In genomic region chr1:159891275-159892157, GRCh38 we compare ENCODE assay signal across 8 cellular contexts. TPM values are rescaled to one million over a fixed set of nuclear protein-coding genes. Genes with fewer than 3 reads are reported as not detected.
DNase-seq lines count a peak whose midpoint lies in the region; ATAC-seq and TF ChIP-seq lines count a peak whose summit lies in the region.

No MANE protein-coding gene starts in this region.

- no peak overlapping the region for H3K4me3 Mint-ChIP-seq in CD4-positive, alpha-beta T cell
- H3K4me3 Mint-ChIP-seq in activated CD8-positive, alpha-beta memory T cell treated with anti-CD3 and anti-CD28 coated beads, Interleukin-2, amount 10 ng/mL, durations not matched to agents 7 days and 5 days = no peak overlapping the region
- H3K4me3 Mint-ChIP-seq in endothelial cell (ENCODE audit: unreplicated experiment) = no peak overlapping the region

- no peak overlapping the region for H3K27ac Mint-ChIP-seq in CD4-positive, alpha-beta T cell
- H3K27ac Mint-ChIP-seq in activated CD8-positive, alpha-beta memory T cell treated with anti-CD3 and anti-CD28 coated beads, Interleukin-2, amount 10 ng/mL, durations not matched to agents 7 days and 5 days = no peak overlapping the region
- H3K27ac Mint-ChIP-seq in endothelial cell (ENCODE audit: unreplicated experiment) = peak overlapping the region; percentile 22

- no peaks in the 10 kb centered on the region for H3K36me3 Mint-ChIP-seq in CD4-positive, alpha-beta T cell (ENCODE audit: low read depth)
- no peaks in the 10 kb centered on the region for H3K36me3 Mint-ChIP-seq in activated CD8-positive, alpha-beta memory T cell treated with anti-CD3 and anti-CD28 coated beads, Interleukin-2, amount 10 ng/mL, durations not matched to agents 7 days and 5 days
- H3K36me3 Mint-ChIP-seq in endothelial cell (ENCODE audit: low read depth, unreplicated experiment) = no peaks in the 10 kb centered on the region

- no peaks in the 10 kb centered on the region for H3K27me3 Mint-ChIP-seq in CD4-positive, alpha-beta T cell
- H3K27me3 Mint-ChIP-seq in activated CD8-positive, alpha-beta memory T cell treated with anti-CD3 and anti-CD28 coated beads, Interleukin-2, amount 10 ng/mL, durations not matched to agents 7 days and 5 days = peaks cover 4% of the 10 kb centered on the region
- H3K27me3 Mint-ChIP-seq in endothelial cell (ENCODE audit: unreplicated experiment) = peaks cover 6% of the 10 kb centered on the region

- no peaks in the 10 kb centered on the region for H3K27me3 ChIP-seq in CD4-positive, alpha-beta T cell (ENCODE audit: control insufficient read depth, insufficient read depth, low read length)

- peak; percentile 99 for TF ChIP-seq CTCF in CD4-positive, alpha-beta T cell (IDR thresholded peaks at IDR 0.05)
- TF ChIP-seq CTCF in endothelial cell (IDR thresholded peaks at IDR 0.05; ENCODE audit: unreplicated experiment) = peak; percentile 67

- H3K4me1 Mint-ChIP-seq in CD4-positive, alpha-beta T cell (ENCODE audit: low read depth) = no peaks in the 10 kb centered on the region
- peaks cover 18% of the 10 kb centered on the region for H3K4me1 Mint-ChIP-seq in activated CD8-positive, alpha-beta memory T cell treated with anti-CD3 and anti-CD28 coated beads, Interleukin-2, amount 10 ng/mL, durations not matched to agents 7 days and 5 days
- H3K4me1 Mint-ChIP-seq in endothelial cell (ENCODE audit: unreplicated experiment) = peaks cover 30% of the 10 kb centered on the region

- intact Hi-C loops in CD4-positive, alpha-beta T cell (cut with DNase I, micrococcal nuclease) = loop anchor here (1.0 to 5.0 kb wide), 10 partner anchors 31 to 759 kb away; partner anchors contain the start of genes DUSP23 (in 2 of the 2) and TAGLN2 (in 1 of the 2)

- CTCF ChIA-PET in CD4-positive, alpha-beta T cell (lab: Charles Lee) = interaction anchor here (0.7 to 5.3 kb wide), 10 partner anchors 12 to 116 kb away, joined by 3 to 42 read pairs (median 6); partner anchors contain the start of genes DUSP23, IGSF9 and TAGLN2
- CTCF ChIA-PET in activated CD8-positive, alpha-beta memory T cell treated with anti-CD3 and anti-CD28 coated beads, Interleukin-2, amount 10 ng/mL, durations not matched to agents 7 days and 5 days (lab: Charles Lee) = interaction anchor here (0.6 to 13.6 kb wide), 35 partner anchors 9 to 678 kb away, joined by 3 to 430 read pairs (median 5); partner anchors contain the start of genes DUSP23, FCRL6, IGSF9 and SLAMF8

- H3K27ac ChIP-seq in CD4-positive, alpha-beta T cell (ENCODE audit: low read depth, low read length) = no peak overlapping the region

- POLR2A ChIA-PET in CD4-positive, alpha-beta T cell (lab: Charles Lee) = interaction anchor here (0.5 to 3.1 kb wide), 3 partner anchors 92 to 105 kb away, joined by 3 to 7 read pairs (median 6); no protein-coding TSS in a partner anchor

- peak; percentile 95 for ATAC-seq in CD4-positive, alpha-beta T cell (ENCODE audit: poor library complexity)
- peak; percentile 66 for ATAC-seq in GM19452 (IDR thresholded peaks at IDR 0.05; ENCODE audit: unreplicated experiment)
- peak; percentile 96 for ATAC-seq in activated CD8-positive, alpha-beta memory T cell treated with anti-CD3 and anti-CD28 coated beads, Interleukin-2, amount 10 ng/mL, durations not matched to agents 7 days and 5 days

- DNase-seq in CD4-positive, alpha-beta T cell = peak; percentile 54 to 77 (median 66)
- DNase-seq in HT1080 (ENCODE audit: low read depth) (peak; percentile 96), NOMO-1 treated with dmso at 0.1 percent for 144 hours (lab: John Stamatoyannopoulos, UW; ENCODE audit: unreplicated experiment) (peak; percentile 59), endothelial cell (ENCODE audit: low spot score) (peak; percentile 75), myocyte (ENCODE audit: low read depth) (peak; percentile 89)
- peak; percentile 86 for DNase-seq in activated CD8-positive, alpha-beta memory T cell treated with anti-CD3 and anti-CD28 coated beads, Interleukin-2, amount 10 ng/mL, durations not matched to agents 7 days and 5 days
- peak; percentile 47 to 53 for DNase-seq in stimulated activated CD8-positive, alpha-beta memory T cell treated with anti-CD3 and anti-CD28 coated beads, Interleukin-7, amount 100 ng/mL, for 1 hour (ENCODE audit: low read depth in 2 of 2)

- no peaks in the 10 kb centered on the region for H3K9me3 ChIP-seq in CD4-positive, alpha-beta T cell (ENCODE audit: control insufficient read depth, low read length)

- H3K9me3 Mint-ChIP-seq in CD4-positive, alpha-beta T cell = no peaks in the 10 kb centered on the region
- H3K9me3 Mint-ChIP-seq in activated CD8-positive, alpha-beta memory T cell treated with anti-CD3 and anti-CD28 coated beads, Interleukin-2, amount 10 ng/mL, durations not matched to agents 7 days and 5 days (ENCODE audit: low read depth) = no peaks in the 10 kb centered on the region
- no peaks in the 10 kb centered on the region for H3K9me3 Mint-ChIP-seq in endothelial cell (ENCODE audit: unreplicated experiment)

RNA-seq across cellular contexts. Expression of gene CFAP45, which starts 8.4 kb away (rescaled TPM):
- total RNA-seq in CD4-positive, alpha-beta T cell = 1 to 10 TPM; 8.4 to 9.0 TPM
- total RNA-seq in HT1080 (2014; rRNA removed; shearing (Covaris generic)) = 3.9 and 4.2 TPM in 2 replicates
- polyA plus RNA-seq in HT1080 (2015; cell fraction: cytosol; rRNA removed) = 1.4 and 1.6 TPM in 2 replicates
- 2.0 and 4.4 TPM in 2 replicates for polyA plus RNA-seq in HT1080 (2015; cell fraction: nucleus; rRNA removed)
- 1 to 10 TPM; 1.3 to 1.6 TPM for total RNA-seq in activated CD8-positive, alpha-beta memory T cell treated with anti-CD3 and anti-CD28 coated beads, Interleukin-2, amount 10 ng/mL, durations not matched to agents 7 days and 5 days
- total RNA-seq in endothelial cell (ENCODE audit: unreplicated experiment) (1.0 TPM), myocyte (not detected in 2 replicates)
- 0.47 TPM for polyA plus RNA-seq in myocyte (2012)

RNA-seq across cellular contexts. Expression of gene VSIG8, which starts 29.1 kb away (rescaled TPM):
- not detected for total RNA-seq in CD4-positive, alpha-beta T cell
- total RNA-seq in HT1080 (2014; rRNA removed; shearing (Covaris generic)) = 0.03 and 0.07 TPM in 2 replicates
- polyA plus RNA-seq in HT1080 (2015; cell fraction: cytosol; rRNA removed) = 0.08 TPM in 1 of 2 replicates, not detected in the other
- polyA plus RNA-seq in HT1080 (2015; cell fraction: nucleus; rRNA removed) = 0.36 and 0.65 TPM in 2 replicates
- total RNA-seq in activated CD8-positive, alpha-beta memory T cell treated with anti-CD3 and anti-CD28 coated beads, Interleukin-2, amount 10 ng/mL, durations not matched to agents 7 days and 5 days = not detected
- total RNA-seq in endothelial cell (ENCODE audit: unreplicated experiment) (not detected), myocyte (not detected in 2 replicates)
- not detected for polyA plus RNA-seq in myocyte (2012)

RNA-seq across cellular contexts. Expression of gene TAGLN2, which starts 33.8 kb away (rescaled TPM):
- total RNA-seq in CD4-positive, alpha-beta T cell = 100 to 1,000 TPM; 301 to 311 TPM
- total RNA-seq in HT1080 (2014; rRNA removed; shearing (Covaris generic)) = 655 and 859 TPM in 2 replicates
- polyA plus RNA-seq in HT1080 (2015; cell fraction: cytosol; rRNA removed) = 1,108 and 1,217 TPM in 2 replicates
- polyA plus RNA-seq in HT1080 (2015; cell fraction: nucleus; rRNA removed) = 911 and 1,012 TPM in 2 replicates
- total RNA-seq in activated CD8-positive, alpha-beta memory T cell treated with anti-CD3 and anti-CD28 coated beads, Interleukin-2, amount 10 ng/mL, durations not matched to agents 7 days and 5 days = 100 to 1,000 TPM; 479 to 513 TPM
- total RNA-seq in endothelial cell (ENCODE audit: unreplicated experiment) = 95.2 TPM
- 65.1 and 75.5 TPM in 2 replicates for total RNA-seq in myocyte
- polyA plus RNA-seq in myocyte (2012) = 325 TPM

RNA-seq across cellular contexts. Expression of gene IGSF9, which starts 53.9 kb away (rescaled TPM):
- total RNA-seq in CD4-positive, alpha-beta T cell = not detected
- 0.80 and 1.2 TPM in 2 replicates for total RNA-seq in HT1080 (2014; rRNA removed; shearing (Covaris generic))
- 0.50 and 0.57 TPM in 2 replicates for polyA plus RNA-seq in HT1080 (2015; cell fraction: cytosol; rRNA removed)
- polyA plus RNA-seq in HT1080 (2015; cell fraction: nucleus; rRNA removed) = 2.2 and 2.7 TPM in 2 replicates
- total RNA-seq in activated CD8-positive, alpha-beta memory T cell treated with anti-CD3 and anti-CD28 coated beads, Interleukin-2, amount 10 ng/mL, durations not matched to agents 7 days and 5 days = not detected
- total RNA-seq in endothelial cell (ENCODE audit: unreplicated experiment) (2.2 TPM), myocyte (0.16 TPM in 1 of 2 replicates, not detected in the other)
- not detected for polyA plus RNA-seq in myocyte (2012)
